In the genomic region with DNA sequence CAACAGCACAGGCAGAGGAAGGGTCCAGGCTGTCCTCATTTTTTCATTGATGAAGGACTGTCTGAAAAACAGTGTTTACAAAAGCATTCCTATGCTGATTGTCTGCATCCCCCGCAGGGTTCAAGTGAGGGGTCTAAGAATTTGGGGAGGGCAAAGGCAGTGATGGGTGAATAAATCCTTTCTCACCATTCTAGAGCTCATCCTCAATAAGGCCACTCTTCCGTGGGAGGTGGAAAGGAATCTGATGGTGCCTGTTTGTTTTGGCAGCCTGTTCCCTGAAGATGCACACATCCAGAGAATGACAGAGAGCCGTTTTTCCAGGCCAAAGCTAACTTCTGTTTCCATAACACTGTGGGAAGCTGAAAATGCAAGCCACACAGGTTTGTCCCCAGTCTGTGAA, we compare ENCODE assay signal across 20 cellular contexts.
DNase-seq lines count a peak whose midpoint lies in the region; ATAC-seq and TF ChIP-seq lines count a peak whose summit lies in the region.
"Had no signal": no experiment of that assay in that cellular context is flagged by ENCODE, and none has a peak within 500 bp of the region (broad histone marks: within the 10 kb centered on the region; RNA-seq: fewer than 3 reads in every experiment).

No MANE protein-coding gene starts in this region.

- no peaks in the 10 kb centered on the region for H3K36me3 Mint-ChIP-seq in chondrocyte (ENCODE audit: low read depth)
- H3K36me3 Mint-ChIP-seq: activated naive CD4-positive, alpha-beta T cell treated with anti-CD3 and anti-CD28 coated beads, Interleukin-2, amount 50 U/mL, for 24 hours; stimulated activated effector memory CD8-positive, alpha-beta T cell treated with anti-CD3 and anti-CD28 coated beads, Interleukin-12 subunit alpha, Interleukin-12 subunit beta, amount 100 ng/mL, for 72 hours had no signal

- ATAC-seq in GM21526 (IDR thresholded peaks at IDR 0.05; ENCODE audit: low FRiP score, unreplicated experiment) = no peak
- ATAC-seq: activated CD8-positive, alpha-beta T cell treated with anti-CD3 and anti-CD28 coated beads, Interleukin-2, amount 10 ng/mL, durations not matched to agents 7 days and 5 days; activated T-cell treated with anti-CD3 and anti-CD28 coated beads, Interleukin-2, amount 50 U/mL, for 4 hours; left colon; stimulated activated effector memory CD8-positive, alpha-beta T cell treated with anti-CD3 and anti-CD28 coated beads, Interleukin-12 subunit alpha, Interleukin-12 subunit beta, amount 100 ng/mL, for 72 hours had no signal

- peak; percentile 60 for DNase-seq in AG10803 (ENCODE audit: low read depth)
- DNase-seq in HCEC 1CT = peak; percentile 2
- DNase-seq in chondrocyte (ENCODE audit: low spot score) = no peak
- DNase-seq in kidney tubule cell (ENCODE audit: low spot score) = peak; percentile 36
- no peak for DNase-seq in activated T-cell treated with anti-CD3 and anti-CD28 coated beads for 4 hours
- DNase-seq in GM13977 (ENCODE audit: low spot score) = no peak
- DNase-seq in NCI-H1417 (lab: John Stamatoyannopoulos, UW) = no peak
- DNase-seq: activated CD4-positive, CD25-positive, alpha-beta regulatory T cell; activated CD8-positive, alpha-beta T cell treated with anti-CD3 and anti-CD28 coated beads, Interleukin-2, amount 10 ng/mL, durations not matched to agents 7 days and 5 days; activated T-cell treated with anti-CD3 and anti-CD28 coated beads, Interleukin-2, amount 50 U/mL, for 4 hours; CD4-positive, alpha-beta T cell; left colon; NCI-H1436 had no signal

- H3K4me3 ChIP-seq in AG10803 (ENCODE audit: low read length) = no peak overlapping the region
- H3K4me3 ChIP-seq: coronary artery, hepatocyte, right atrium auricular region, thoracic aorta had no signal

- no peaks in the 10 kb centered on the region for H3K9me3 Mint-ChIP-seq in chondrocyte (ENCODE audit: low read depth)
- H3K9me3 Mint-ChIP-seq: activated naive CD4-positive, alpha-beta T cell treated with anti-CD3 and anti-CD28 coated beads, Interleukin-2, amount 50 U/mL, for 24 hours; activated T-cell treated with anti-CD3 and anti-CD28 coated beads, Interleukin-2, amount 50 U/mL, for 4 hours; CD4-positive, alpha-beta T cell; stimulated activated effector memory CD8-positive, alpha-beta T cell treated with anti-CD3 and anti-CD28 coated beads, Interleukin-12 subunit alpha, Interleukin-12 subunit beta, amount 100 ng/mL, for 72 hours had no signal

- no peaks in the 10 kb centered on the region for H3K27me3 Mint-ChIP-seq in chondrocyte (ENCODE audit: low read depth)

- TF ChIP-seq CTCF in AG10803 (conservative IDR thresholded peaks at IDR 0.05; ENCODE audit: low read length) (no peak), chondrocyte (IDR thresholded peaks at IDR 0.05) (no peak), GM13977 (IDR thresholded peaks at IDR 0.05; ENCODE audit: extremely low read depth, insufficient read depth, missing control alignments) (no peak)

- peaks cover 37% of the 10 kb centered on the region for H3K4me1 Mint-ChIP-seq in chondrocyte (ENCODE audit: low read depth)
- H3K4me1 Mint-ChIP-seq: activated naive CD4-positive, alpha-beta T cell treated with anti-CD3 and anti-CD28 coated beads, Interleukin-2, amount 50 U/mL, for 24 hours; stimulated activated effector memory CD8-positive, alpha-beta T cell treated with anti-CD3 and anti-CD28 coated beads, Interleukin-12 subunit alpha, Interleukin-12 subunit beta, amount 100 ng/mL, for 72 hours had no signal

- H3K27ac Mint-ChIP-seq in chondrocyte (ENCODE audit: unreplicated experiment) = peak overlapping the region; percentile 70
- H3K27ac Mint-ChIP-seq: activated CD8-positive, alpha-beta T cell treated with anti-CD3 and anti-CD28 coated beads, Interleukin-2, amount 10 ng/mL, durations not matched to agents 7 days and 5 days; activated naive CD4-positive, alpha-beta T cell treated with anti-CD3 and anti-CD28 coated beads, Interleukin-2, amount 50 U/mL, for 24 hours; CD4-positive, alpha-beta T cell; stimulated activated effector memory CD8-positive, alpha-beta T cell treated with anti-CD3 and anti-CD28 coated beads, Interleukin-12 subunit alpha, Interleukin-12 subunit beta, amount 100 ng/mL, for 72 hours had no signal

- in situ Hi-C loops in GM13977 (cut with MboI; ENCODE audit: low pct_unique_long_range_greater_than_20kb, low sequenced_read_pairs, unreplicated experiment) = no loop called here

- no peak overlapping the region for H3K4me3 Mint-ChIP-seq in chondrocyte (ENCODE audit: unreplicated experiment)
- H3K4me3 Mint-ChIP-seq: activated CD8-positive, alpha-beta T cell treated with anti-CD3 and anti-CD28 coated beads, Interleukin-2, amount 10 ng/mL, durations not matched to agents 7 days and 5 days; activated naive CD4-positive, alpha-beta T cell treated with anti-CD3 and anti-CD28 coated beads, Interleukin-2, amount 50 U/mL, for 24 hours; activated T-cell treated with anti-CD3 and anti-CD28 coated beads, Interleukin-2, amount 50 U/mL, for 4 hours; CD4-positive, alpha-beta T cell; stimulated activated effector memory CD8-positive, alpha-beta T cell treated with anti-CD3 and anti-CD28 coated beads, Interleukin-12 subunit alpha, Interleukin-12 subunit beta, amount 100 ng/mL, for 72 hours had no signal

Comparison
In these comparisons a context has a peak if more than half of its experiments do, and no peak if none do; other contexts are left out.
1. DNase-seq: peak in AG10803 (single experiment), HCEC 1CT (single experiment) and kidney tubule cell (single experiment); none in chondrocyte (single experiment), activated T-cell treated with anti-CD3 and anti-CD28 coated beads for 4 hours (single experiment), GM13977 (single experiment) and NCI-H1417 (0 of 3).